18 cellular contexts compared by ENCODE assay signal in the genomic region with DNA sequence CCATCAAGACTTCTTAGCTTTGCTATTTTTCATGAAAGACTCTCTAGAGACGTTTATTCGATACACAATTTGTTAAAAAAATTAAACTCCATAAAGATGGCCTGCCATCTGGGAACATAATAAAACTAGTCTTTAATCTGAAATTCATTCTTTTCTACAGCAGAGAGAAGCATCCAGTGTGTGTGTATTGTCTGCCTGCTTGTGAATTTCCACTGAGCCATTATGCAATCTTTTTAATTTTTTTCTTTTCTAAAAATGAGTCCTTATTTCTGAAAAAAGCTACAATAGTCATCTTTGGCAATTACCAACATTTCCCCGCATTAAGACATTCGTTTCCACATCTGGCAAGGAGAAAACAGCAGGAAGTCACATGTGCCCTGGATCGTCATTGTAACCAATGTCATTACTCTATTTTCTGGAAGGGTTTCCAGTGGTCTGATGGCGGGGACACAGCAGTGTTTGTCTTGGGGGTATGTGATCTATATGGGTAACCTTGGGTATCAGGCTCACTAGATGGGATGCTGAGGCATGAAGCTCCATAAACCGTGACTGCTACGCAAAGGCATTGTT.
DNase-seq lines count a peak whose midpoint lies in the region; ATAC-seq and TF ChIP-seq lines count a peak whose summit lies in the region.
"Had no signal": no experiment of that assay in that cellular context is flagged by ENCODE, and none has a peak within 500 bp of the region (broad histone marks: within the 10 kb centered on the region; RNA-seq: fewer than 3 reads in every experiment).

No MANE protein-coding gene starts in this region.

- H3K36me3 ChIP-seq in heart right ventricle (no peaks in the 10 kb centered on the region), muscle layer of duodenum (ENCODE audit: control insufficient read depth in 1 of 2, insufficient read depth in 2 of 2, low read length in 2 of 2) (no peaks in the 10 kb centered on the region), thyroid gland (no peaks in the 10 kb centered on the region)
- H3K36me3 ChIP-seq: BLaER1, HAP-1 had no signal

- H3K4me3 ChIP-seq in heart right ventricle (no peak overlapping the region), muscle layer of duodenum (ENCODE audit: low read depth in 1 of 2, low read length in 2 of 2) (no peak overlapping the region), thyroid gland (replicated peaks in 1 of 3) (no peak overlapping the region)
- H3K4me3 ChIP-seq: BLaER1, GM23248, HAP-1 had no signal

- 57 to 72% methylated on average over 8 of the region's 8 CpGs for WGBS in heart right ventricle, 2 donors
- WGBS in thyroid gland, 2 donors: 66 to 77% methylated on average over 8 of the region's 8 CpGs

- no peak overlapping the region for H3K4me3 Mint-ChIP-seq in T-cell
- H3K4me3 Mint-ChIP-seq: CD14-positive monocyte; CD4-positive, alpha-beta memory T cell had no signal

- H3K4me1 Mint-ChIP-seq in T-cell: no peaks in the 10 kb centered on the region
- H3K4me1 Mint-ChIP-seq: CD14-positive monocyte; CD4-positive, alpha-beta memory T cell had no signal

- no peak for TF ChIP-seq POLR2A in thyroid gland (IDR thresholded peaks at IDR 0.05)

- POLR2A ChIA-PET in T-cell (lab: Charles Lee): no interaction called here

- H3K27ac ChIP-seq in heart right ventricle (peak overlapping the region in 4 of 10 donors; percentile 7 to 15 (median 8)), muscle layer of duodenum (ENCODE audit: low read length) (peak overlapping the region; percentile 48), thyroid gland (peak overlapping the region in 2 of 3 donors; percentile 60 to 72)
- H3K27ac ChIP-seq: BLaER1, GM23248, HL-60 had no signal

- no peaks in the 10 kb centered on the region for H3K9me3 Mint-ChIP-seq in T-cell

- no peak overlapping the region for H3K27ac Mint-ChIP-seq in T-cell
- H3K27ac Mint-ChIP-seq: CD14-positive monocyte; CD4-positive, alpha-beta memory T cell had no signal

- DNase-seq in Right ventricle myocardium superior (no peak), cardiac septum (ENCODE audit: low spot score) (no peak), heart right ventricle (no peak), thyroid gland (no peak), T-cell (no peak)
- no peak for DNase-seq in activated CD4-positive, alpha-beta T cell treated with anti-CD3 and anti-CD28 coated beads, Interleukin-2, amount 50 U/mL, for 48 hours
- DNase-seq: 8988T; CD4-positive, alpha-beta memory T cell; DMS153; DMS79; GDM1; GM23248 had no signal

- H3K9me3 ChIP-seq in heart right ventricle (no peaks in the 10 kb centered on the region), muscle layer of duodenum (ENCODE audit: control insufficient read depth in 1 of 2, low read length in 2 of 2) (no peaks in the 10 kb centered on the region), thyroid gland (no peaks in the 10 kb centered on the region)
- H3K9me3 ChIP-seq: BLaER1, HAP-1 had no signal

- H3K27me3 ChIP-seq in heart right ventricle (peaks cover 0 to 12% (median 3%) of the 10 kb centered on the region in 7 donors), muscle layer of duodenum (ENCODE audit: low read depth, low read length) (no peaks in the 10 kb centered on the region), thyroid gland (no peaks in the 10 kb centered on the region)
- H3K27me3 ChIP-seq: BLaER1 had no signal

- CTCF ChIA-PET in T-cell (lab: Charles Lee): no interaction called here

- H3K4me1 ChIP-seq in heart right ventricle (peaks cover 0 to 26% (median 8%) of the 10 kb centered on the region in 9 donors), muscle layer of duodenum (ENCODE audit: control insufficient read depth in 1 of 2, insufficient read depth in 2 of 2, low read length in 2 of 2) (no peaks in the 10 kb centered on the region), thyroid gland (peaks cover 24 to 32% of the 10 kb centered on the region in 2 donors)
- H3K4me1 ChIP-seq: HAP-1 had no signal

- ATAC-seq in Right ventricle myocardium superior (ENCODE audit: poor library complexity) (peak; percentile 59), heart right ventricle (peak in 6 of 8 donors; percentile 26 to 53 (median 44)), GM19035 (IDR thresholded peaks at IDR 0.05; ENCODE audit: unreplicated experiment) (no peak), T-cell (replicated peaks in 1 of 4) (no peak)

- H3K27me3 Mint-ChIP-seq in T-cell: peaks cover 0 to 7% of the 10 kb centered on the region in 2 donors

- TF ChIP-seq CTCF in heart right ventricle (IDR thresholded peaks at IDR 0.05) (no peak), thyroid gland (IDR thresholded peaks at IDR 0.05) (no peak)

- no peaks in the 10 kb centered on the region for H3K36me3 Mint-ChIP-seq in T-cell
- H3K36me3 Mint-ChIP-seq: CD14-positive monocyte; CD4-positive, alpha-beta memory T cell had no signal

- intact Hi-C loops in Right ventricle myocardium superior (cut with DNase I): no loop called here
- intact Hi-C loops in cardiac septum (cut with DNase I): no loop called here
- intact Hi-C loops in heart right ventricle (cut with DNase I): no loop called here
- intact Hi-C loops in thyroid gland (cut with DNase I): no loop called here

Comparison
In these comparisons a context has a peak if more than half of its experiments do, and no peak if none do; other contexts are left out.
1. ATAC-seq: peak in Right ventricle myocardium superior (single experiment) and heart right ventricle (6 of 8); none in GM19035 (single experiment) and T-cell (0 of 4).